Comparison of ENCODE assay signal across 9 cellular contexts in genomic region chr6:42007753-42008528, GRCh38. TPM values are rescaled to one million over a fixed set of nuclear protein-coding genes. Genes with fewer than 3 reads are reported as not detected.
DNase-seq lines count a peak whose midpoint lies in the region; ATAC-seq lines count a peak whose summit lies in the region.
"Had no signal": no experiment of that assay in that cellular context is flagged by ENCODE, and none has a peak within 500 bp of the region (broad histone marks: within the 10 kb centered on the region; RNA-seq: fewer than 3 reads in every experiment).

No MANE protein-coding gene starts in this region.

- peak overlapping the region; percentile 50 to 76 (median 56) for H3K4me3 Mint-ChIP-seq in T-cell

- ATAC-seq in T-cell (replicated peaks in 1 of 4) (peak; percentile 72 to 81 (median 77)), GM19395 (IDR thresholded peaks at IDR 0.05; ENCODE audit: unreplicated experiment) (no peak), Right ventricle myocardium inferior (no peak)

- CTCF ChIA-PET in T-cell (lab: Charles Lee): interaction anchor here in 1 of 2 donors (0.6 to 0.9 kb wide), 5 partner anchors 14 to 789 kb away, joined by 3 to 11 read pairs (median 4); partner anchors contain the start of genes BYSL and MED20

- H3K4me1 Mint-ChIP-seq in T-cell: peaks cover 72 to 83% (median 78%) of the 10 kb centered on the region in 3 donors

- no peak overlapping the region for H3K4me3 ChIP-seq in Jurkat, Clone E6-1 (ENCODE audit: low read length)
- H3K4me3 ChIP-seq: MG63 had no signal

- H3K27me3 Mint-ChIP-seq in T-cell: no peaks in the 10 kb centered on the region

- DNase-seq in Jurkat, Clone E6-1 (ENCODE audit: low read depth, low spot score): peak; percentile 74
- peak in 33 of 34 experiments; percentile 26 to 73 (median 55) for DNase-seq in T-cell
- peak; percentile 46 for DNase-seq in activated naive CD4-positive, alpha-beta T cell treated with anti-CD3 and anti-CD28 coated beads, Interleukin-2, amount 50 U/mL, for 16 hours
- peak; percentile 32 for DNase-seq in stimulated activated CD4-positive, alpha-beta T cell treated with anti-CD3 and anti-CD28 coated beads, Interleukin-2, amount 100 ng/mL, for 4 hours (ENCODE audit: low read depth)
- DNase-seq in NCI-H2196 treated with DMSO at 0.1 percent for 48 hours (lab: John Stamatoyannopoulos, UW; ENCODE audit: unreplicated experiment): no peak
- no peak for DNase-seq in Right ventricle myocardium inferior (ENCODE audit: missing footprints)
- DNase-seq in NCI-H1092 treated with DMSO at 0.1 percent for 48 hours (lab: John Stamatoyannopoulos, UW): no peak
- DNase-seq: MG63 had no signal

- no peaks in the 10 kb centered on the region for H3K9me3 Mint-ChIP-seq in T-cell

- intact Hi-C loops in Right ventricle myocardium inferior (cut with DNase I): no loop called here

- POLR2A ChIA-PET in T-cell (lab: Charles Lee): interaction anchor here (0.6 to 1.2 kb wide), 4 partner anchors 14 to 217 kb away, joined by 3 to 7 read pairs (median 4); no protein-coding TSS in a partner anchor

- H3K27ac Mint-ChIP-seq in T-cell: peak overlapping the region; percentile 88 to 92

- peaks cover 17% of the 10 kb centered on the region for H3K36me3 Mint-ChIP-seq in T-cell

RNA-seq across cellular contexts. Expression of gene TAF8, which starts 42.4 kb away (rescaled TPM):
- polyA plus RNA-seq in Jurkat, Clone E6-1 (2012; ENCODE audit: insufficient read depth, insufficient read length): 25.3 TPM
- 10 to 100 TPM; 46.0 to 55.5 (median 47.6) TPM for total RNA-seq in T-cell
- total RNA-seq in Right ventricle myocardium inferior: 31.5 TPM

Comparison
In these comparisons a context has a peak if more than half of its experiments do, and no peak if none do; other contexts are left out.
1. DNase-seq: peak in Jurkat, Clone E6-1 (single experiment), T-cell (33 of 34), activated naive CD4-positive, alpha-beta T cell treated with anti-CD3 and anti-CD28 coated beads, Interleukin-2, amount 50 U/mL, for 16 hours (single experiment) and stimulated activated CD4-positive, alpha-beta T cell treated with anti-CD3 and anti-CD28 coated beads, Interleukin-2, amount 100 ng/mL, for 4 hours (single experiment); none in NCI-H2196 treated with DMSO at 0.1 percent for 48 hours (single experiment), Right ventricle myocardium inferior (single experiment) and NCI-H1092 treated with DMSO at 0.1 percent for 48 hours (single experiment).
2. ATAC-seq: peak in T-cell (4 of 4); none in GM19395 (single experiment) and Right ventricle myocardium inferior (single experiment).